Comparison of ENCODE assay signal across 22 cellular contexts in genomic region chr3:43371494-43371893, GRCh38.
"Had no signal": no experiment of that assay in that cellular context is flagged by ENCODE, and none has a peak within 500 bp of the region (broad histone marks: within the 10 kb centered on the region; RNA-seq: fewer than 3 reads in every experiment).

No MANE protein-coding gene starts in this region.

- H3K36me3 Mint-ChIP-seq: memory B cell, type B pancreatic cell had no signal

- H3K79me2 ChIP-seq: hepatocyte, parathyroid adenoma had no signal

- H3K27me3 Mint-ChIP-seq: memory B cell, progenitor cell of endocrine pancreas, type B pancreatic cell had no signal

- H3K9me3 Mint-ChIP-seq: memory B cell, nephron progenitor cell, type B pancreatic cell had no signal

- H3K4me3 ChIP-seq: gastrocnemius medialis, hepatocyte, lung, right lobe of liver, testis, tibial artery had no signal

- H3K4me1 ChIP-seq: parathyroid adenoma, right lobe of liver, testis had no signal

- H3K4me2 ChIP-seq: hepatocyte had no signal

- H3K27ac ChIP-seq: gastrocnemius medialis, hepatocyte, parathyroid adenoma, right lobe of liver, testis, tibial artery had no signal

- H3K36me3 ChIP-seq: gastrocnemius medialis, right lobe of liver had no signal

- H3K27me3 ChIP-seq: gastrocnemius medialis, hepatocyte, right lobe of liver, testis, tibial artery had no signal

- ATAC-seq: gastrocnemius medialis; left lobe of liver; right lobe of liver; stimulated activated naive CD8-positive, alpha-beta T cell treated with anti-CD3 and anti-CD28 coated beads, Interleukin-15, Interleukin-2, amounts not matched to agents 100 U/mL and 50 U/mL, for 24 hours had no signal

- H2AFZ ChIP-seq: hepatocyte, parathyroid adenoma had no signal

- H3K9me3 ChIP-seq: gastrocnemius medialis, right lobe of liver, testis, tibial artery had no signal

- DNase-seq: caudate nucleus; foreskin fibroblast; gastrocnemius medialis; head of caudate nucleus; kidney; nephron progenitor cell; right lobe of liver; small intestine; stimulated activated CD4-positive, alpha-beta T cell treated with anti-CD3 and anti-CD28 coated beads, Interleukin-15, amount 100 ng/mL, for 24 hours; stimulated activated CD4-positive, alpha-beta T cell treated with anti-CD3 and anti-CD28 coated beads, Interleukin-4, amount 100 ng/mL, for 1 hour; stimulated activated CD8-positive, alpha-beta memory T cell treated with anti-CD3 and anti-CD28 coated beads, Interleukin-4, amount 100 ng/mL, for 48 hours; stimulated activated naive CD8-positive, alpha-beta T cell treated with anti-CD3 and anti-CD28 coated beads, Interleukin-15, Interleukin-2, amounts not matched to agents 100 U/mL and 50 U/mL, for 24 hours; substantia nigra; testis; tibial artery had no signal

- H3K4me3 Mint-ChIP-seq: memory B cell, type B pancreatic cell had no signal

- H3K27ac Mint-ChIP-seq: memory B cell, nephron progenitor cell, progenitor cell of endocrine pancreas, type B pancreatic cell had no signal

- H3K4me1 Mint-ChIP-seq: memory B cell had no signal
